18 cellular contexts compared by ENCODE assay signal in genomic region chr3:184726497-184726896, GRCh38. TPM values are rescaled to one million over a fixed set of nuclear protein-coding genes. Genes with fewer than 3 reads are reported as not detected.
DNase-seq lines count a peak whose midpoint lies in the region; ATAC-seq, FAIRE-seq and TF ChIP-seq lines count a peak whose summit lies in the region.
"Had no signal": no experiment of that assay in that cellular context is flagged by ENCODE, and none has a peak within 500 bp of the region (broad histone marks: within the 10 kb centered on the region; RNA-seq: fewer than 3 reads in every experiment).

No MANE protein-coding gene starts in this region.

- intact Hi-C loops in Right ventricle myocardium superior (cut with DNase I) (no loop called here), testis (cut with DNase I; ENCODE audit: low total_unique reads) (no loop called here)

- no peak for FAIRE-seq in GM19239 (lab: Jason Lieb, UNC)
- FAIRE-seq: A204.1, G401.6 had no signal

- in situ Hi-C loops in KBM-7 (cut with MboI; ENCODE audit: low pct_unique_long_range_greater_than_20kb, low sequenced_read_pairs): no loop called here

- H3K27ac ChIP-seq in right atrium auricular region (no peak overlapping the region), epithelial cell of prostate (peak overlapping the region; percentile 6), testis (no peak overlapping the region)
- H3K27ac ChIP-seq: BLaER1 treated with 17β-estradiol and CSF1 and Interleukin-3, amounts not matched to agents 10 nM and 100 nM had no signal

- no peaks in the 10 kb centered on the region for H3K9me3 Mint-ChIP-seq in nephron
- H3K9me3 Mint-ChIP-seq: GM23338, HFFc6 had no signal

- no peak for TF ChIP-seq POLR2A in testis (IDR thresholded peaks at IDR 0.05)

- H3K27me3 Mint-ChIP-seq in nephron (ENCODE audit: low read depth): peaks cover 10% of the 10 kb centered on the region

- H3K4me3 ChIP-seq in right atrium auricular region (no peak overlapping the region), testis (no peak overlapping the region)
- H3K4me3 ChIP-seq: BLaER1 treated with 17β-estradiol and CSF1 and Interleukin-3, amounts not matched to agents 10 nM and 100 nM; GM23338 had no signal

- H3K27me3 ChIP-seq in right atrium auricular region (no peaks in the 10 kb centered on the region), testis (no peaks in the 10 kb centered on the region)

- no peaks in the 10 kb centered on the region for H3K36me3 Mint-ChIP-seq in nephron (ENCODE audit: low read depth)

- H3K4me1 Mint-ChIP-seq in nephron: peaks cover 50% of the 10 kb centered on the region

- no peak overlapping the region for H3K4me3 Mint-ChIP-seq in nephron
- H3K4me3 Mint-ChIP-seq: GM23338, HFFc6 had no signal

- peak overlapping the region; percentile 12 to 78 (median 57) for H3K27ac Mint-ChIP-seq in nephron
- H3K27ac Mint-ChIP-seq: GM23338, HFFc6 had no signal

- H3K4me1 ChIP-seq in right atrium auricular region (no peaks in the 10 kb centered on the region), testis (no peaks in the 10 kb centered on the region)

- no peak for TF ChIP-seq CTCF in right atrium auricular region (IDR thresholded peaks at IDR 0.05)
- TF ChIP-seq CTCF in nephron (IDR thresholded peaks at IDR 0.05; ENCODE audit: unreplicated experiment in 3 of 3): no peak
- TF ChIP-seq CTCF in testis (IDR thresholded peaks at IDR 0.05): no peak

- H3K9me3 ChIP-seq in right atrium auricular region (no peaks in the 10 kb centered on the region), testis (no peaks in the 10 kb centered on the region)
- H3K9me3 ChIP-seq: BLaER1 treated with 17β-estradiol and CSF1 and Interleukin-3, amounts not matched to agents 10 nM and 100 nM had no signal

- H3K36me3 ChIP-seq in right atrium auricular region (no peaks in the 10 kb centered on the region), testis (ENCODE audit: low read depth, missing control alignments) (no peaks in the 10 kb centered on the region)
- H3K36me3 ChIP-seq: BLaER1 treated with 17β-estradiol and CSF1 and Interleukin-3, amounts not matched to agents 10 nM and 100 nM had no signal

- WGBS in testis, 2 donors: 73 to 81% methylated on average over 4 of the region's 4 CpGs

- ATAC-seq in Right ventricle myocardium superior (ENCODE audit: poor library complexity): no peak

- peak; percentile 26 for DNase-seq in right atrium auricular region (ENCODE audit: low spot score)
- DNase-seq in Right ventricle myocardium superior: no peak
- no peak for DNase-seq in epithelial cell of prostate (ENCODE audit: low read depth, low spot score)
- no peak for DNase-seq in KBM-7
- DNase-seq in COR-L47 (lab: John Stamatoyannopoulos, UW): no peak
- no peak for DNase-seq in GM19239 (ENCODE audit: insufficient read length, low spot score)
- DNase-seq in testis: no peak
- DNase-seq: DND-41, HFFc6, Karpas-422, NCI-H1105, NCI-H187, NCI-H69 had no signal

RNA-seq across cellular contexts. Expression of gene MAGEF1, which starts 14.6 kb away (rescaled TPM):
- total RNA-seq in right atrium auricular region (10 to 100 TPM; 26.9 to 32.2 TPM), Right ventricle myocardium superior (28.5 TPM), testis (10 to 100 TPM; 22.8 to 33.5 TPM)
- polyA plus RNA-seq in testis (ENCODE audit: insufficient read depth, low read depth, low replicate concordance): 25.1 TPM
